1 cellular context compared by ENCODE assay signal in the genomic region with DNA sequence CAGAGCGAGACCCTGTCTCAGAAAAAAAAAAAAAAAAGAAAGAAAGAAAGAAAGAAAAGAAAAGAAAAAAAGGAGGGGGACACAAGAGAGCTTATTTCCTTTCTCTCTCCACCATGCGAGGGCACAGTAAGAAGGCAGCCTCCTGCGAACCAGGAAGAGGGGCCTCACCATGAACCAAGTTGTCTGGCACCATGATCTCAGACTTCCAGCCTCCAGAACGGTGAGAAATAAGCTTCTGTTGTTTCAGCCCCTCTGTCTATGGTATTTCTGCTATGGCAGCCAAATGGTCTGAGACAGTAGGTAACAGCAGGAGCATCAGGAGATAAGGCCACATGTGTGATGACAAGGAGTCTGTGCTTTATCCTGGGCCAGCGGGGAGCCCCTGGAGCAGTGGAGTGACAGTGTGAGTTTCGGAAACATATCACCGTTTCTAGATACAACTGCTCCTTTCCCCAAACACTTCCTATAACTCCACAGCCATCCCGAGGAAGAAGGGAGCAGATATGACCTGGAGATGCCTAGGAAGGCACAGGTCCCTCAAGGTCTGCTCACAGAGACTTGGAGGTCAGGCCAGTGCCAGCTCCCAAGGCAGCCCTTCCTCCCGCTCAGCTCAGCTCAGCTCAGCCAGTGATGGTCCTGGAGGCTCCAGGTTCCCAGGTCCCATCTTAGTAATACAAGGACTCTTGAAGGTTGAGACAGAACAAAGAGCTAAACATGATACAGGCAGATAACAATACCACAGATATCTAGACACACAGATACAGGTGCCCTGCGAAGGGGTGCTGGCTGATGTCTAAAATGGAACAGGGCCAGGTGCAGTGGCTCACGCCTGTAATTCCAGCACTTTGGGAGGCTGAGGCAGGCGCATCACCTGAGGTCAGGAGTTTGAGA.
TF ChIP-seq lines count a peak whose summit lies in the region.

No MANE protein-coding gene starts in this region.

TF ChIP-seq in GM12878, 131 proteins besides CTCF, POLR2A, EP300 and RAD21:
- TF ChIP-seq CBFB (IDR thresholded peaks at IDR 0.05; ENCODE audit: low read depth): 0 out of 2 replicates have a peak, but pooled peaks have one; percentile 20
- no peak for TF ChIP-seq MTA3 (IDR thresholded peaks at IDR 0.05; ENCODE audit: borderline replicate concordance, low read length)
- no peak for TF ChIP-seq RELB (IDR thresholded peaks at IDR 0.05; ENCODE audit: low read depth)
- TF ChIP-seq HDGF (IDR thresholded peaks at IDR 0.05): peak; percentile 36; the same call in 1 of the 2 replicates
